Comparison of ENCODE assay signal across 23 cellular contexts in genomic region chr9:125810161-125810560, GRCh38.
A peak's percentile ranks its signal among the peaks of the same experiment; 100 is the strongest.
DNase-seq lines count a peak whose midpoint lies in the region; ATAC-seq, FAIRE-seq and TF ChIP-seq lines count a peak whose summit lies in the region.
"Had no signal": no experiment of that assay in that cellular context is flagged by ENCODE, and none has a peak within 500 bp of the region (broad histone marks: within the 10 kb centered on the region; RNA-seq: fewer than 3 reads in every experiment).

No MANE protein-coding gene starts in this region.

- H3K27me3 Mint-ChIP-seq in activated CD8-positive, alpha-beta memory T cell treated with anti-CD3 and anti-CD28 coated beads, Interleukin-2, amount 10 ng/mL, durations not matched to agents 7 days and 5 days: no peaks in the 10 kb centered on the region
- H3K27me3 Mint-ChIP-seq: B cell had no signal

- H3K4me3 ChIP-seq in A549 (no peak overlapping the region), left lung (no peak overlapping the region), right lobe of liver (no peak overlapping the region), left ventricle myocardium inferior (no peak overlapping the region)
- H3K4me3 ChIP-seq: SJSA1 had no signal

- intact Hi-C loops in left lung (cut with DNase I) (no loop called here), right lobe of liver (cut with DNase I) (no loop called here), left ventricle myocardium inferior (cut with micrococcal nuclease) (loop anchor here (10.0 kb wide), 1 partner anchor 45 kb away; no protein-coding TSS in a partner anchor)

- no peak for TF ChIP-seq RAD21 in A549 (conservative IDR thresholded peaks at IDR 0.05 in 1 of 2, IDR thresholded peaks at IDR 0.05 in 1 of 2)

- no peaks in the 10 kb centered on the region for H3K4me1 Mint-ChIP-seq in activated CD8-positive, alpha-beta memory T cell treated with anti-CD3 and anti-CD28 coated beads, Interleukin-2, amount 10 ng/mL, durations not matched to agents 7 days and 5 days
- H3K4me1 Mint-ChIP-seq: CD14-positive monocyte had no signal

- H3K27me3 ChIP-seq in left lung: no peaks in the 10 kb centered on the region
- H3K27me3 ChIP-seq in right lobe of liver: no peaks in the 10 kb centered on the region
- H3K27me3 ChIP-seq in left ventricle myocardium inferior (ENCODE audit: low read depth): no peaks in the 10 kb centered on the region
- H3K27me3 ChIP-seq: SJSA1 had no signal

- H3K9me3 Mint-ChIP-seq in activated CD8-positive, alpha-beta memory T cell treated with anti-CD3 and anti-CD28 coated beads, Interleukin-2, amount 10 ng/mL, durations not matched to agents 7 days and 5 days (ENCODE audit: low read depth): no peaks in the 10 kb centered on the region

- H3K9me3 ChIP-seq in A549: no peaks in the 10 kb centered on the region
- H3K9me3 ChIP-seq in left lung: no peaks in the 10 kb centered on the region
- no peaks in the 10 kb centered on the region for H3K9me3 ChIP-seq in right lobe of liver
- no peaks in the 10 kb centered on the region for H3K9me3 ChIP-seq in left ventricle myocardium inferior (replicated peaks)
- H3K9me3 ChIP-seq: SJSA1 had no signal

- H3K36me3 ChIP-seq in left lung (no peaks in the 10 kb centered on the region), right lobe of liver (no peaks in the 10 kb centered on the region), left ventricle myocardium inferior (no peaks in the 10 kb centered on the region)
- H3K36me3 ChIP-seq: SJSA1 had no signal

- ATAC-seq in A549 (no peak), left lung (peak; percentile 5), right lobe of liver (no peak), GM19452 (IDR thresholded peaks at IDR 0.05; ENCODE audit: unreplicated experiment) (no peak)
- ATAC-seq in activated CD8-positive, alpha-beta memory T cell treated with anti-CD3 and anti-CD28 coated beads, Interleukin-2, amount 10 ng/mL, durations not matched to agents 7 days and 5 days: no peak

- TF ChIP-seq POLR2A in A549 (IDR thresholded peaks at IDR 0.05; ENCODE audit: low read length) (no peak), right lobe of liver (IDR thresholded peaks at IDR 0.05) (no peak)

- 0 out of 3 replicates have a peak overlapping the region, but pooled peaks have one; percentile 17 for H3K4me2 ChIP-seq in A549

- POLR2A ChIA-PET in A549 (lab: Yijun Ruan, JAX): no interaction called here

- no peak for FAIRE-seq in A549 (lab: Jason Lieb, UNC)
- FAIRE-seq: G401.6, H1, HTR-8/SVneo, RCC 7860 had no signal

- no peak overlapping the region for H3K27ac Mint-ChIP-seq in activated CD8-positive, alpha-beta memory T cell treated with anti-CD3 and anti-CD28 coated beads, Interleukin-2, amount 10 ng/mL, durations not matched to agents 7 days and 5 days
- H3K27ac Mint-ChIP-seq: B cell, CD14-positive monocyte had no signal

- no peak for TF ChIP-seq EP300 in A549 (IDR thresholded peaks at IDR 0.05)

- H3K36me3 Mint-ChIP-seq in activated CD8-positive, alpha-beta memory T cell treated with anti-CD3 and anti-CD28 coated beads, Interleukin-2, amount 10 ng/mL, durations not matched to agents 7 days and 5 days: no peaks in the 10 kb centered on the region

- H3K27ac ChIP-seq in A549 (no peak overlapping the region; a peak in 1 of 6 replicates), left lung (no peak overlapping the region), right lobe of liver (no peak overlapping the region), left ventricle myocardium inferior (replicated peaks) (no peak overlapping the region)
- H3K27ac ChIP-seq: 22Rv1, SJSA1 had no signal

- DNase-seq in A549 (ENCODE audit: low read depth in 1 of 2, low spot score in 1 of 2): peak in 1 of 2 experiments; percentile 11
- DNase-seq in amniotic epithelial cell (ENCODE audit: low read depth): peak; percentile 64
- peak; percentile 40 for DNase-seq in fibroblast of peridontal ligament (ENCODE audit: extremely low read depth)
- no peak for DNase-seq in left lung
- DNase-seq in activated CD8-positive, alpha-beta memory T cell treated with anti-CD3 and anti-CD28 coated beads, Interleukin-2, amount 10 ng/mL, durations not matched to agents 7 days and 5 days: no peak
- no peak for DNase-seq in right lobe of liver
- DNase-seq in left ventricle myocardium inferior: no peak
- DNase-seq: KG1, NCI-H1105 treated with DMSO at 0.1 percent for 48 hours, NCI-H1694 treated with DMSO at 0.1 percent for 48 hours, NCI-H2107, NCI-H446 treated with DMSO at 0.1 percent for 48 hours, NCI-H526 treated with DMSO at 0.1 percent for 48 hours, OCI-M1 had no signal

- H3K4me1 ChIP-seq in A549 (peaks cover 25% of the 10 kb centered on the region), left lung (peaks cover 0 to 4% of the 10 kb centered on the region in 2 donors), right lobe of liver (no peaks in the 10 kb centered on the region), left ventricle myocardium inferior (peaks cover 1% of the 10 kb centered on the region)

- TF ChIP-seq CTCF in A549 (IDR thresholded peaks at IDR 0.05) (no peak), left lung (IDR thresholded peaks at IDR 0.05) (no peak), right lobe of liver (IDR thresholded peaks at IDR 0.05) (no peak), left ventricle myocardium inferior (IDR thresholded peaks at IDR 0.05; ENCODE audit: borderline replicate concordance) (no peak)

- CTCF ChIA-PET in A549 (lab: Yijun Ruan, JAX): no interaction called here
- CTCF ChIA-PET in activated CD8-positive, alpha-beta memory T cell treated with anti-CD3 and anti-CD28 coated beads, Interleukin-2, amount 10 ng/mL, durations not matched to agents 7 days and 5 days (lab: Charles Lee): no interaction called here

- H3K4me3 Mint-ChIP-seq in activated CD8-positive, alpha-beta memory T cell treated with anti-CD3 and anti-CD28 coated beads, Interleukin-2, amount 10 ng/mL, durations not matched to agents 7 days and 5 days: no peak overlapping the region
- H3K4me3 Mint-ChIP-seq: B cell, CD14-positive monocyte had no signal

TF ChIP-seq in A549, 52 proteins besides CTCF, POLR2A, EP300 and RAD21:
- TF ChIP-seq USF2 (IDR thresholded peaks at IDR 0.05) (no peak), CEBPB (IDR thresholded peaks at IDR 0.05) (no peak), NPAS2 (CRISPR knock-in tag; IDR thresholded peaks at IDR 0.05; ENCODE audit: borderline replicate concordance) (no peak), RARB (CRISPR knock-in tag; IDR thresholded peaks at IDR 0.05) (no peak), CHD4 (IDR thresholded peaks at IDR 0.05; ENCODE audit: borderline replicate concordance) (no peak), RNF2 (IDR thresholded peaks at IDR 0.05; ENCODE audit: borderline replicate concordance, low read depth) (no peak), ATOH8 (CRISPR knock-in tag; IDR thresholded peaks at IDR 0.05; ENCODE audit: low read depth) (no peak), ZNF302 (CRISPR knock-in tag; IDR thresholded peaks at IDR 0.05) (no peak), HOXA7 (CRISPR knock-in tag; IDR thresholded peaks at IDR 0.05) (no peak), MAX (IDR thresholded peaks at IDR 0.05) (no peak), KDM1A (IDR thresholded peaks at IDR 0.05; ENCODE audit: low read depth) (no peak), HMGXB4 (CRISPR knock-in tag; IDR thresholded peaks at IDR 0.05; ENCODE audit: borderline replicate concordance) (no peak), HOXB5 (CRISPR knock-in tag; IDR thresholded peaks at IDR 0.05) (no peak), TFCP2L1 (CRISPR knock-in tag; IDR thresholded peaks at IDR 0.05) (no peak), ZFP36 (IDR thresholded peaks at IDR 0.05; ENCODE audit: borderline replicate concordance, partially characterized antibody) (no peak)

Comparison
In these comparisons a context has a peak if more than half of its experiments do, and no peak if none do; other contexts are left out.
1. DNase-seq: peak in amniotic epithelial cell (single experiment) and fibroblast of peridontal ligament (single experiment); none in left lung (0 of 2), activated CD8-positive, alpha-beta memory T cell treated with anti-CD3 and anti-CD28 coated beads, Interleukin-2, amount 10 ng/mL, durations not matched to agents 7 days and 5 days (single experiment), right lobe of liver (0 of 3) and left ventricle myocardium inferior (single experiment).